Comparison of ENCODE assay signal across 8 cellular contexts in genomic region chr20:50790651-50791277, GRCh38. TPM values are rescaled to one million over a fixed set of nuclear protein-coding genes. Genes with fewer than 3 reads are reported as not detected.
DNase-seq lines count a peak whose midpoint lies in the region; ATAC-seq and TF ChIP-seq lines count a peak whose summit lies in the region.

No MANE protein-coding gene starts in this region.

- peak overlapping the region; percentile 95 for H3K27ac ChIP-seq in SK-N-MC
- H3K27ac ChIP-seq in trophoblast cell (ENCODE audit: low read depth, low read length) = peak overlapping the region; percentile 77
- peak overlapping the region; percentile 81 to 85 for H3K27ac ChIP-seq in tibial artery

- peak overlapping the region; percentile 66 for H4K12ac ChIP-seq in trophoblast cell (ENCODE audit: low read depth, low read length)

- H3K36me3 ChIP-seq in SK-N-MC (ENCODE audit: insufficient read depth, low read length) (no peaks in the 10 kb centered on the region), trophoblast cell (ENCODE audit: control insufficient read depth in 1 of 2, insufficient read depth in 2 of 2, low read length in 2 of 2) (no peaks in the 10 kb centered on the region), tibial artery (no peaks in the 10 kb centered on the region)

- intact Hi-C loops in tibial artery (cut with DNase I; ENCODE audit: low total_unique reads) = no loop called here

- no CpG with 5 or more reads among the region's 23 CpGs for WGBS in trophoblast cell (ENCODE audit: extremely low coverage, insufficient coverage, insufficient read length)

- H3K9ac ChIP-seq in SK-N-MC (ENCODE audit: insufficient read length) = peak overlapping the region; percentile 79
- no peak overlapping the region for H3K9ac ChIP-seq in trophoblast cell (ENCODE audit: low read length)

- ATAC-seq in GM21825 (IDR thresholded peaks at IDR 0.05; ENCODE audit: unreplicated experiment) = peak; percentile 55
- ATAC-seq in activated naive CD4-positive, alpha-beta T cell treated with anti-CD3 and anti-CD28 coated beads, Interleukin-2, amount 50 U/mL, for 72 hours = peak; percentile 68 to 72

- no peaks in the 10 kb centered on the region for H3K9me3 Mint-ChIP-seq in activated naive CD4-positive, alpha-beta T cell treated with anti-CD3 and anti-CD28 coated beads, Interleukin-2, amount 50 U/mL, for 72 hours
- peaks cover 6% of the 10 kb centered on the region for H3K9me3 Mint-ChIP-seq in glutamatergic neuron (ENCODE audit: unreplicated experiment)

- H2AK5ac ChIP-seq in trophoblast cell (ENCODE audit: low read length) = peak overlapping the region; percentile 15

- no peak overlapping the region for H3K4me3 Mint-ChIP-seq in glutamatergic neuron (ENCODE audit: unreplicated experiment)

- H3K23ac ChIP-seq in trophoblast cell (ENCODE audit: low read length) = no peak overlapping the region

- peak overlapping the region; percentile 46 for H2BK12ac ChIP-seq in trophoblast cell (ENCODE audit: low read length)

- peak overlapping the region; percentile 61 for H3K4ac ChIP-seq in trophoblast cell (ENCODE audit: low read depth, low read length)

- H4K8ac ChIP-seq in trophoblast cell (ENCODE audit: low read depth, low read length) = peak overlapping the region; percentile 92

- peaks cover 8% of the 10 kb centered on the region for H3K4me1 Mint-ChIP-seq in glutamatergic neuron (ENCODE audit: low read depth, unreplicated experiment)

- H2BK120ac ChIP-seq in trophoblast cell (ENCODE audit: insufficient read depth, low read length, poor library complexity) = peak overlapping the region; percentile 87

- peak overlapping the region; percentile 68 for H3K14ac ChIP-seq in trophoblast cell (ENCODE audit: low read length)

- H3K27me3 ChIP-seq in trophoblast cell (ENCODE audit: insufficient read depth, low read length) (no peaks in the 10 kb centered on the region), tibial artery (no peaks in the 10 kb centered on the region)

- H3K4me2 ChIP-seq in trophoblast cell (ENCODE audit: low read length) = peak overlapping the region; percentile 34

- peak overlapping the region; percentile 55 to 78 for H3K27ac Mint-ChIP-seq in activated naive CD4-positive, alpha-beta T cell treated with anti-CD3 and anti-CD28 coated beads, Interleukin-2, amount 50 U/mL, for 72 hours
- H3K27ac Mint-ChIP-seq in glutamatergic neuron (ENCODE audit: unreplicated experiment) = peak overlapping the region; percentile 48

- H3K79me1 ChIP-seq in trophoblast cell (ENCODE audit: low read length) = peaks cover 27% of the 10 kb centered on the region

- H3K9me3 ChIP-seq in SK-N-MC (ENCODE audit: low read depth, low read length) (no peaks in the 10 kb centered on the region), trophoblast cell (ENCODE audit: insufficient read depth, low read depth, low read length) (peaks cover 2% of the 10 kb centered on the region), tibial artery (no peaks in the 10 kb centered on the region)

- H3K36me3 Mint-ChIP-seq in activated naive CD4-positive, alpha-beta T cell treated with anti-CD3 and anti-CD28 coated beads, Interleukin-2, amount 50 U/mL, for 72 hours = no peaks in the 10 kb centered on the region
- H3K36me3 Mint-ChIP-seq in glutamatergic neuron (ENCODE audit: unreplicated experiment) = no peaks in the 10 kb centered on the region

- peak overlapping the region; percentile 50 for H3K4me3 ChIP-seq in SK-N-MC
- no peak overlapping the region for H3K4me3 ChIP-seq in trophoblast cell (ENCODE audit: low read depth, low read length)
- peak overlapping the region; percentile 31 to 32 for H3K4me3 ChIP-seq in tibial artery

- peak overlapping the region; percentile 88 for H4K91ac ChIP-seq in trophoblast cell (ENCODE audit: low read depth, low read length)

- H3K4me1 ChIP-seq in trophoblast cell (ENCODE audit: control insufficient read depth in 1 of 2, insufficient read depth in 2 of 2, low read length in 2 of 2) (peaks cover 9 to 13% of the 10 kb centered on the region in 2 experiments), tibial artery (peaks cover 0 to 31% (median 22%) of the 10 kb centered on the region in 4 donors)

- peak overlapping the region; percentile 85 for H2AFZ ChIP-seq in trophoblast cell (ENCODE audit: insufficient read depth, low read length, poor library complexity)

- TF ChIP-seq CTCF in LNCAP (IDR thresholded peaks at IDR 0.05) (peak; percentile 90), glutamatergic neuron (IDR thresholded peaks at IDR 0.05; ENCODE audit: partially characterized antibody, unreplicated experiment) (peak; percentile 51), tibial artery (IDR thresholded peaks at IDR 0.05) (peak; percentile 66 to 79)

- H2BK5ac ChIP-seq in trophoblast cell (ENCODE audit: low read depth, low read length, poor library complexity) = peak overlapping the region; percentile 71

- H3K27me3 Mint-ChIP-seq in glutamatergic neuron (ENCODE audit: unreplicated experiment) = no peaks in the 10 kb centered on the region

- H3K79me2 ChIP-seq in trophoblast cell (ENCODE audit: control insufficient read depth, insufficient read depth, low read length, poor library complexity) = peaks cover 3% of the 10 kb centered on the region

- DNase-seq in ELR (ENCODE audit: low read depth) (peak; percentile 96), SK-N-MC (ENCODE audit: low read depth, low spot score) (no peak), glutamatergic neuron (peak; percentile 92), trophoblast cell (peak; percentile 92 to 95), tibial artery (peak; percentile 76 to 93)
- peak; percentile 80 to 82 for DNase-seq in activated naive CD4-positive, alpha-beta T cell treated with anti-CD3 and anti-CD28 coated beads, Interleukin-2, amount 50 U/mL, for 72 hours (ENCODE audit: low spot score in 2 of 2)

- H3K18ac ChIP-seq in trophoblast cell (ENCODE audit: low read length) = peak overlapping the region; percentile 54

RNA-seq across cellular contexts. Expression of gene BCAS4, which starts 4.1 kb away (rescaled TPM):
- 10 to 100 TPM; 12.6 to 19.3 TPM for total RNA-seq in activated naive CD4-positive, alpha-beta T cell treated with anti-CD3 and anti-CD28 coated beads, Interleukin-2, amount 50 U/mL, for 72 hours
- 5.5 TPM for total RNA-seq in glutamatergic neuron (ENCODE audit: unreplicated experiment)
- polyA plus RNA-seq in trophoblast cell (2013) = 3.9 and 4.0 TPM in 2 replicates

RNA-seq across cellular contexts. Expression of gene PARD6B, which starts 59.4 kb away (rescaled TPM):
- 1 to 10 TPM; 5.6 to 6.9 TPM for total RNA-seq in activated naive CD4-positive, alpha-beta T cell treated with anti-CD3 and anti-CD28 coated beads, Interleukin-2, amount 50 U/mL, for 72 hours
- 4.0 TPM for total RNA-seq in glutamatergic neuron (ENCODE audit: unreplicated experiment)
- 9.4 and 9.5 TPM in 2 replicates for polyA plus RNA-seq in trophoblast cell (2013)
